ENCODE assay signal across 8 cellular contexts in genomic region chrX:56211701-56212100, GRCh38. TPM values are rescaled to one million over a fixed set of nuclear protein-coding genes. Genes with fewer than 3 reads are reported as not detected.
"Had no signal": no experiment of that assay in that cellular context is flagged by ENCODE, and none has a peak within 500 bp of the region (broad histone marks: within the 10 kb centered on the region; RNA-seq: fewer than 3 reads in every experiment).

No MANE protein-coding gene starts in this region.

- DNase-seq: IMR-90, KBM-7 had no signal

- FAIRE-seq: HepG2, HTR-8/SVneo, K562 had no signal

- H3K4me3 Mint-ChIP-seq: IgD-negative memory B cell had no signal

- H3K4me1 Mint-ChIP-seq: IgD-negative memory B cell had no signal

- H3K4me3 ChIP-seq: K562 had no signal

- ATAC-seq: HepG2, K562 had no signal

- H3K27ac ChIP-seq: HL-60 had no signal

RNA-seq across cellular contexts. Expression of gene KLF8, which starts 20.5 kb away (rescaled TPM):
- total RNA-seq: HepG2, HT1080, IMR-90 had no signal
